In genomic region chr3:188197388-188197847, GRCh38 we compare ENCODE assay signal across 10 cellular contexts. TPM values are rescaled to one million over a fixed set of nuclear protein-coding genes. Genes with fewer than 3 reads are reported as not detected.
A peak's percentile ranks its signal among the peaks of the same experiment; 100 is the strongest.
DNase-seq lines count a peak whose midpoint lies in the region; ATAC-seq and TF ChIP-seq lines count a peak whose summit lies in the region.
"Had no signal": no experiment of that assay in that cellular context is flagged by ENCODE, and none has a peak within 500 bp of the region (broad histone marks: within the 10 kb centered on the region; RNA-seq: fewer than 3 reads in every experiment).

No MANE protein-coding gene starts in this region.

- TF ChIP-seq EP300 in SK-N-SH (IDR thresholded peaks at IDR 0.05; ENCODE audit: borderline replicate concordance in 1 of 2, low read depth in 1 of 2, low read length in 1 of 2) = no peak

- H3K4me3 ChIP-seq in SK-N-SH (ENCODE audit: low read depth in 2 of 2, low read length in 1 of 2) = no peak overlapping the region
- H3K4me3 ChIP-seq: pancreas had no signal

- H3K27ac ChIP-seq in C4-2B (peak overlapping the region; percentile 4; the same call in 1 of the 2 replicates), SK-N-SH (ENCODE audit: low read depth in 2 of 2, low read length in 1 of 2) (peak overlapping the region in 1 of 2 experiments; percentile 42; a peak in 3 of 4 replicates)
- H3K27ac ChIP-seq: pancreas had no signal

- POLR2A ChIA-PET in SK-N-SH (lab: Yijun Ruan, JAX) = no interaction called here

- H3K4me1 ChIP-seq in SK-N-SH (ENCODE audit: control insufficient read depth in 1 of 2, insufficient read depth in 2 of 2, low read depth in 1 of 2, low read length in 1 of 2) = peaks cover 0 to 16% of the 10 kb centered on the region in 2 experiments; a peak in 3 of 4 replicates
- H3K4me1 ChIP-seq: pancreas had no signal

- no peak for TF ChIP-seq CTCF in C4-2B (conservative IDR thresholded peaks at IDR 0.05)
- no peak for TF ChIP-seq CTCF in SK-N-SH (IDR thresholded peaks at IDR 0.05)

- no peaks in the 10 kb centered on the region for H3K9me3 ChIP-seq in SK-N-SH
- H3K9me3 ChIP-seq: pancreas had no signal

- peaks cover 98% of the 10 kb centered on the region for H3K79me2 ChIP-seq in SK-N-SH (ENCODE audit: insufficient read depth)

- H4K20me1 ChIP-seq in SK-N-SH (ENCODE audit: insufficient read depth) = peaks cover 7% of the 10 kb centered on the region

- no peak for TF ChIP-seq RAD21 in SK-N-SH (IDR thresholded peaks at IDR 0.05; ENCODE audit: low read length)

- intact Hi-C loops in left colon (cut with DNase I, micrococcal nuclease) = no loop called here

- 60% methylated on average over 7 of the region's 8 CpGs for WGBS in SK-N-SH (ENCODE audit: low lambda C conversion rate)

- peak; percentile 86 for ATAC-seq in GM19351 (IDR thresholded peaks at IDR 0.05; ENCODE audit: unreplicated experiment)
- peak; percentile 68 for ATAC-seq in left colon
- ATAC-seq in HG02798 (IDR thresholded peaks at IDR 0.05; ENCODE audit: poor library complexity, unreplicated experiment) = no peak
- ATAC-seq: T-helper 17 cell had no signal

- peak overlapping the region; percentile 36 for H3K4me2 ChIP-seq in SK-N-SH

- H3K9ac ChIP-seq in SK-N-SH = no peak overlapping the region

- peaks cover 4 to 9% of the 10 kb centered on the region in 2 experiments for H3K36me3 ChIP-seq in SK-N-SH (replicated peaks in 1 of 2; ENCODE audit: control insufficient read depth in 1 of 2, insufficient read depth in 2 of 2, low read length in 1 of 2)
- H3K36me3 ChIP-seq: pancreas had no signal

- H3K9me2 ChIP-seq in SK-N-SH = no peaks in the 10 kb centered on the region

- DNase-seq in SK-N-SH (no peak), left colon (peak; percentile 27 to 60), epidermal melanocyte (ENCODE audit: insufficient read length, low spot score) (no peak), dedifferentiated amniotic fluid mesenchymal stem cell (ENCODE audit: extremely low spot score) (no peak), NCI-H748 (lab: John Stamatoyannopoulos, UW; ENCODE audit: unreplicated experiment) (no peak)
- DNase-seq: pancreas, T-helper 17 cell had no signal

- H3F3A ChIP-seq in SK-N-SH (replicated peaks; ENCODE audit: insufficient read depth) = peaks cover 14% of the 10 kb centered on the region

- no peaks in the 10 kb centered on the region for H3K27me3 ChIP-seq in SK-N-SH (ENCODE audit: insufficient read depth)
- H3K27me3 ChIP-seq: pancreas had no signal

- no peak overlapping the region for H2AFZ ChIP-seq in SK-N-SH (ENCODE audit: low read depth)

- CTCF ChIA-PET in SK-N-SH (lab: Yijun Ruan, JAX) = interaction anchor here (0.8 kb wide), 1 partner anchor 457 kb away, joined by 3 read pairs; no protein-coding TSS in a partner anchor

TF ChIP-seq in SK-N-SH, 30 proteins besides CTCF, POLR2A, EP300 and RAD21 (continues in another document):
- TF ChIP-seq FOXM1 (IDR thresholded peaks at IDR 0.05; ENCODE audit: low read depth) = no peak
- no peak for TF ChIP-seq MEF2A (IDR thresholded peaks at IDR 0.05; ENCODE audit: borderline replicate concordance, low read depth)
- no peak for TF ChIP-seq NRF1 (IDR thresholded peaks at IDR 0.05; ENCODE audit: low read depth, low read length)
- TF ChIP-seq GABPA (IDR thresholded peaks at IDR 0.05; ENCODE audit: low read depth) = no peak
- no peak for TF ChIP-seq ZBTB33 (IDR thresholded peaks at IDR 0.05; ENCODE audit: borderline replicate concordance, low read depth)
- no peak for TF ChIP-seq REST (IDR thresholded peaks at IDR 0.05; ENCODE audit: low read depth, low read length)
- TF ChIP-seq RFX5 (IDR thresholded peaks at IDR 0.05; ENCODE audit: low read length) = no peak
- TF ChIP-seq ELF1 (IDR thresholded peaks at IDR 0.05) = no peak
- no peak for TF ChIP-seq EZH2phosphoT487 (IDR thresholded peaks at IDR 0.05; ENCODE audit: borderline replicate concordance, low read depth)
- TF ChIP-seq POLR2AphosphoS5 (IDR thresholded peaks at IDR 0.05; ENCODE audit: low read depth, low read length) = no peak
- TF ChIP-seq USF2 (IDR thresholded peaks at IDR 0.05; ENCODE audit: borderline replicate concordance, low read depth, low read length) = no peak
- TF ChIP-seq USF1 (IDR thresholded peaks at IDR 0.05; ENCODE audit: borderline replicate concordance, low read depth) = no peak
- TF ChIP-seq IRF3 (IDR thresholded peaks at IDR 0.05; ENCODE audit: low read depth, low read length) = no peak
- peak; percentile 49 for TF ChIP-seq JUND (IDR thresholded peaks at IDR 0.05)
- TF ChIP-seq TEAD4 (IDR thresholded peaks at IDR 0.05; ENCODE audit: borderline replicate concordance, insufficient read depth) = no peak
- TF ChIP-seq GATA2 (CRISPR knock-in tag; IDR thresholded peaks at IDR 0.05) = no peak
- TF ChIP-seq SMC3 (IDR thresholded peaks at IDR 0.05; ENCODE audit: low read depth, low read length) = no peak
- TF ChIP-seq NFIC (IDR thresholded peaks at IDR 0.05; ENCODE audit: borderline replicate concordance) = no peak
- no peak for TF ChIP-seq CHD2 (IDR thresholded peaks at IDR 0.05; ENCODE audit: low read length, partially characterized antibody)
- peak; percentile 82; the same call in 1 of the 2 replicates for TF ChIP-seq RXRA (IDR thresholded peaks at IDR 0.05; ENCODE audit: borderline replicate concordance, low read depth)

RNA-seq across cellular contexts. Expression of gene LPP, which starts 43.5 kb away (rescaled TPM):
- polyA plus RNA-seq in SK-N-SH (2012; rRNA removed) = 6.6 and 9.3 TPM in 2 replicates
- 7.5 and 7.6 TPM in 2 replicates for polyA plus RNA-seq in SK-N-SH (2012; cell fraction: cytosol; rRNA removed)
- 14.7 and 18.5 TPM in 2 replicates for polyA plus RNA-seq in SK-N-SH (2012; cell fraction: nucleus; rRNA removed)
- 100 to 1,000 TPM; 228 to 258 TPM for total RNA-seq in left colon

Comparison
In these comparisons a context has a peak if more than half of its experiments do, and no peak if none do; other contexts are left out.
1. DNase-seq: peak in left colon (2 of 2); none in SK-N-SH (single experiment), epidermal melanocyte (single experiment), dedifferentiated amniotic fluid mesenchymal stem cell (single experiment) and NCI-H748 (single experiment).